Comparison of ENCODE assay signal across 21 cellular contexts in genomic region chr9:86550411-86550810, GRCh38.
A peak's percentile ranks its signal among the peaks of the same experiment; 100 is the strongest.
DNase-seq lines count a peak whose midpoint lies in the region; ATAC-seq and TF ChIP-seq lines count a peak whose summit lies in the region.
"Had no signal": no experiment of that assay in that cellular context is flagged by ENCODE, and none has a peak within 500 bp of the region (broad histone marks: within the 10 kb centered on the region; RNA-seq: fewer than 3 reads in every experiment).

No MANE protein-coding gene starts in this region.

- intact Hi-C loops in PC-9 (cut with micrococcal nuclease; ENCODE audit: unreplicated experiment) = no loop called here

- ATAC-seq in omental fat pad (ENCODE audit: low FRiP score) = peak; percentile 28
- no peak for ATAC-seq in activated naive CD8-positive, alpha-beta T cell treated with anti-CD3 and anti-CD28 coated beads, Interleukin-2, amount 50 U/mL, for 24 hours
- ATAC-seq in HG03520 (IDR thresholded peaks at IDR 0.05; ENCODE audit: unreplicated experiment) = no peak
- ATAC-seq: activated CD4-positive, alpha-beta T cell treated with anti-CD3 and anti-CD28 coated beads for 36 hours; activated T-cell treated with anti-CD3 and anti-CD28 coated beads, Interleukin-2, amount 50 U/mL, for 72 hours; heart left ventricle; natural killer cell; sciatic nerve had no signal

- H3K4me2 ChIP-seq in PC-9 (peak overlapping the region; percentile 62), fibroblast of lung (ENCODE audit: extremely low read depth, insufficient read depth, low read length) (no peak overlapping the region)

- BruUV-seq in PC-9 (replicated peaks; lab: Mats Ljungman, UMichigan) = no TSS peak

- H2AFZ ChIP-seq in PC-9 (no peak overlapping the region), fibroblast of lung (ENCODE audit: low read length) (no peak overlapping the region)

- POLR2A ChIA-PET in PC-9 (lab: Charles Lee; ENCODE audit: unreplicated experiment) = no interaction called here

- peaks cover 22% of the 10 kb centered on the region for H3K4me1 ChIP-seq in PC-9 (replicated peaks; ENCODE audit: insufficient read depth)
- H3K4me1 ChIP-seq in fibroblast of lung (ENCODE audit: control insufficient read depth, extremely low read depth, insufficient read depth, low read length) = no peaks in the 10 kb centered on the region
- H3K4me1 ChIP-seq: ascending aorta, heart left ventricle had no signal

- no peaks in the 10 kb centered on the region for H3K9me3 Mint-ChIP-seq in activated naive CD8-positive, alpha-beta T cell treated with anti-CD3 and anti-CD28 coated beads, Interleukin-2, amount 50 U/mL, for 24 hours
- H3K9me3 Mint-ChIP-seq: activated naive CD4-positive, alpha-beta T cell treated with anti-CD3 and anti-CD28 coated beads for 36 hours; natural killer cell had no signal

- H3F3A ChIP-seq in PC-9 (ENCODE audit: insufficient read depth, low read depth) = peaks cover 10% of the 10 kb centered on the region

- no peaks in the 10 kb centered on the region for H3K9me2 ChIP-seq in PC-9 (ENCODE audit: insufficient read depth)

- H3K27me3 Mint-ChIP-seq in activated naive CD8-positive, alpha-beta T cell treated with anti-CD3 and anti-CD28 coated beads, Interleukin-2, amount 50 U/mL, for 24 hours = peaks cover 14% of the 10 kb centered on the region

- no peaks in the 10 kb centered on the region for H4K20me1 ChIP-seq in PC-9 (ENCODE audit: insufficient read depth)
- no peaks in the 10 kb centered on the region for H4K20me1 ChIP-seq in fibroblast of lung (ENCODE audit: control insufficient read depth, extremely low read depth, insufficient read depth, low read length)

- H3K36me3 ChIP-seq in PC-9 (ENCODE audit: low read depth) (no peaks in the 10 kb centered on the region), fibroblast of lung (ENCODE audit: control insufficient read depth, insufficient read depth, low read length) (no peaks in the 10 kb centered on the region)
- H3K36me3 ChIP-seq: ascending aorta, heart left ventricle had no signal

- H3K79me2 ChIP-seq in PC-9 (ENCODE audit: low read depth) = no peaks in the 10 kb centered on the region
- no peaks in the 10 kb centered on the region for H3K79me2 ChIP-seq in fibroblast of lung (ENCODE audit: control insufficient read depth, insufficient read depth, low read length)

- no peak overlapping the region for H3K4me3 ChIP-seq in PC-9
- H3K4me3 ChIP-seq in fibroblast of lung (replicated peaks in 1 of 4; ENCODE audit: control extremely low read depth in 1 of 4, insufficient read depth in 1 of 4, low read depth in 3 of 4, low read length in 4 of 4) = no peak overlapping the region
- H3K4me3 ChIP-seq in coronary artery = no peak overlapping the region
- H3K4me3 ChIP-seq: ascending aorta, heart left ventricle had no signal

- H3K27ac ChIP-seq in PC-9 (0 out of 2 replicates have a peak overlapping the region, but pooled peaks have one; percentile 30), fibroblast of lung (ENCODE audit: insufficient read depth, low read length) (peak overlapping the region; percentile 64), coronary artery (no peak overlapping the region)
- H3K27ac ChIP-seq: ascending aorta, heart left ventricle had no signal

- no peaks in the 10 kb centered on the region for H3K36me3 Mint-ChIP-seq in activated naive CD8-positive, alpha-beta T cell treated with anti-CD3 and anti-CD28 coated beads, Interleukin-2, amount 50 U/mL, for 24 hours (ENCODE audit: low read depth)
- H3K36me3 Mint-ChIP-seq: natural killer cell had no signal

- no peak overlapping the region for H3K27ac Mint-ChIP-seq in activated naive CD8-positive, alpha-beta T cell treated with anti-CD3 and anti-CD28 coated beads, Interleukin-2, amount 50 U/mL, for 24 hours
- H3K27ac Mint-ChIP-seq: activated CD4-positive, alpha-beta T cell treated with anti-CD3 and anti-CD28 coated beads for 36 hours; activated naive CD4-positive, alpha-beta T cell treated with anti-CD3 and anti-CD28 coated beads for 36 hours; activated T-cell treated with anti-CD3 and anti-CD28 coated beads, Interleukin-2, amount 50 U/mL, for 72 hours; IgD-negative memory B cell; natural killer cell had no signal

- DNase-seq in AG20443 (ENCODE audit: low spot score) = peak; percentile 31
- DNase-seq in PC-9 = no peak
- DNase-seq in fibroblast of lung (ENCODE audit: low read depth in 2 of 2) = peak in 1 of 2 donors; percentile 52
- DNase-seq in omental fat pad (ENCODE audit: low spot score) = no peak
- DNase-seq in coronary artery (ENCODE audit: low spot score) = no peak
- DNase-seq in activated naive CD8-positive, alpha-beta T cell treated with anti-CD3 and anti-CD28 coated beads, Interleukin-2, amount 50 U/mL, for 24 hours = no peak
- no peak for DNase-seq in NCI-H1417 treated with DMSO at 0.1 percent for 48 hours (lab: John Stamatoyannopoulos, UW)
- DNase-seq: activated CD4-positive, alpha-beta T cell treated with anti-CD3 and anti-CD28 coated beads for 36 hours; activated naive CD4-positive, alpha-beta T cell treated with anti-CD3 and anti-CD28 coated beads for 36 hours; activated T-cell treated with anti-CD3 and anti-CD28 coated beads, Interleukin-2, amount 50 U/mL, for 72 hours; AML-193; effector memory CD4-positive, alpha-beta T cell; heart left ventricle; natural killer cell; NCI-H1417; NCI-H510A; SHP77 treated with DMSO at 0.1 percent for 48 hours had no signal

- H3K9ac ChIP-seq in fibroblast of lung (ENCODE audit: insufficient read depth, low read length) = no peak overlapping the region

- no peaks in the 10 kb centered on the region for H3K4me1 Mint-ChIP-seq in activated naive CD8-positive, alpha-beta T cell treated with anti-CD3 and anti-CD28 coated beads, Interleukin-2, amount 50 U/mL, for 24 hours
- H3K4me1 Mint-ChIP-seq: activated CD4-positive, alpha-beta T cell treated with anti-CD3 and anti-CD28 coated beads for 36 hours; IgD-negative memory B cell; natural killer cell had no signal

- TF ChIP-seq CTCF in PC-9 (conservative IDR thresholded peaks at IDR 0.05) (no peak), fibroblast of lung (conservative IDR thresholded peaks at IDR 0.05 in 1 of 2, IDR thresholded peaks at IDR 0.05 in 1 of 2; ENCODE audit: low read depth in 1 of 2, low read length in 2 of 2) (no peak), omental fat pad (IDR thresholded peaks at IDR 0.05) (no peak), coronary artery (IDR thresholded peaks at IDR 0.05) (no peak)

- H3K9me3 ChIP-seq in PC-9 (ENCODE audit: insufficient read depth, low read depth) (no peaks in the 10 kb centered on the region; the same call in 1 of the 2 replicates), fibroblast of lung (ENCODE audit: control insufficient read depth, insufficient read depth, low read depth, low read length) (no peaks in the 10 kb centered on the region)
- H3K9me3 ChIP-seq: ascending aorta, heart left ventricle had no signal

- no peaks in the 10 kb centered on the region for H3K27me3 ChIP-seq in PC-9 (ENCODE audit: insufficient read depth, low read depth)
- no peaks in the 10 kb centered on the region for H3K27me3 ChIP-seq in fibroblast of lung (ENCODE audit: control insufficient read depth, insufficient read depth, low read length)
- H3K27me3 ChIP-seq: ascending aorta had no signal

- CTCF ChIA-PET in PC-9 (lab: Charles Lee) = no interaction called here

- no peak overlapping the region for H3K4me3 Mint-ChIP-seq in activated naive CD8-positive, alpha-beta T cell treated with anti-CD3 and anti-CD28 coated beads, Interleukin-2, amount 50 U/mL, for 24 hours
- H3K4me3 Mint-ChIP-seq: activated CD4-positive, alpha-beta T cell treated with anti-CD3 and anti-CD28 coated beads for 36 hours; activated naive CD4-positive, alpha-beta T cell treated with anti-CD3 and anti-CD28 coated beads for 36 hours; activated T-cell treated with anti-CD3 and anti-CD28 coated beads, Interleukin-2, amount 50 U/mL, for 72 hours; IgD-negative memory B cell; natural killer cell had no signal

Comparison
In these comparisons a context has a peak if more than half of its experiments do, and no peak if none do; other contexts are left out.
1. H3K27ac ChIP-seq: peak in PC-9 (single experiment) and fibroblast of lung (single experiment); none in coronary artery (0 of 2).